Comparison of ENCODE assay signal across 8 cellular contexts in the genomic region with DNA sequence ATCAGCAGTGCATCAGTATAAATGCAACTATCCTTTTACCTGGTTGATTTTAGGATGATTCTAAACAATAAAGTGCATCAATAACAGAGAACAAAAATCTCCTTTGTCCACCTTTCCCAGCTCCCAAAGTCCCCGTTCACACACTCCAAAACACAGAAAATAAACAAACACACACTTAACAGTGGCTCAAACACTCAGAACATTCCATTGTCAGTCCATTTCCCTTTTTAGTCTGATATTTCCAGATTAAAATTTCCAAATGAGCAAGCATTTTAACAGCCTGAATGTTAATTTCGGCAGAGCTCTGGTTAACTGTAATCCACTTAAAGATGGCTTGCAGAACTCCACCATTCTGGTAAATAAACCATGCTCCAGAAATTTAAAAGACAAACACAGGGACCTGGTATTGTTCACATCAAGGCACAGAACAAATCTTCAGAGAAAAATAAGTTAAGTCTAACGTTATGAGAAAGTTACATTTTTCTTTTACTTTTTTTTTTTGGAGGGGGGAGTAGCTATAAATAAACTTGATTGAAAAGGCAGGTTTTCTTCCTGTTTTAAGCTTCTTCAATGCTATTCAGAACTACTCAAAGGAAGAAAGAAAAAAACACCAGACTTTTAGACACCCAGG.
DNase-seq lines count a peak whose midpoint lies in the region; ATAC-seq and TF ChIP-seq lines count a peak whose summit lies in the region.

No MANE protein-coding gene starts in this region.

- H3K4ac ChIP-seq in trophoblast cell (ENCODE audit: low read depth, low read length) = no peak overlapping the region

- POLR2A ChIA-PET in Caco-2 (lab: Charles Lee) = interaction anchor here (0.6 to 1.5 kb wide), 16 partner anchors 21 to 1221 kb away, joined by 3 to 17 read pairs (median 6); no protein-coding TSS in a partner anchor

- no peak for TF ChIP-seq CTCF in Caco-2 (IDR thresholded peaks at IDR 0.05; ENCODE audit: insufficient read depth in 1 of 2, low read depth in 1 of 2, low read length in 1 of 2, severe bottlenecking in 1 of 2, unreplicated experiment in 1 of 2)

- H3K18ac ChIP-seq in trophoblast cell (ENCODE audit: low read length) = no peak overlapping the region

- H4K8ac ChIP-seq in trophoblast cell (ENCODE audit: low read depth, low read length) = no peak overlapping the region

- peaks cover 41% of the 10 kb centered on the region for H3K4me1 ChIP-seq in Caco-2
- H3K4me1 ChIP-seq in trophoblast cell (ENCODE audit: control insufficient read depth in 1 of 2, insufficient read depth in 2 of 2, low read length in 2 of 2) = no peaks in the 10 kb centered on the region

- H3K4me2 ChIP-seq in trophoblast cell (ENCODE audit: low read length) = peak overlapping the region; percentile 36

- H3K27me3 Mint-ChIP-seq in Caco-2 (ENCODE audit: insufficient read depth, unreplicated experiment) = no peaks in the 10 kb centered on the region

- DNase-seq in Caco-2 (no peak), NCI-H69 (lab: John Stamatoyannopoulos, UW) (peak; percentile 41), epithelial cell of prostate (ENCODE audit: low read depth, low spot score) (no peak), trophoblast cell (no peak), DMS 273 (lab: John Stamatoyannopoulos, UW; ENCODE audit: unreplicated experiment) (no peak), NCI-H2171 (lab: John Stamatoyannopoulos, UW) (no peak), NCI-H345 (lab: John Stamatoyannopoulos, UW) (no peak)

- no peak overlapping the region for H3K14ac ChIP-seq in trophoblast cell (ENCODE audit: low read length)

- no peaks in the 10 kb centered on the region for H3K4me1 Mint-ChIP-seq in Caco-2 (ENCODE audit: low read depth, unreplicated experiment)

- H3K9me3 ChIP-seq in Caco-2 = no peaks in the 10 kb centered on the region
- no peaks in the 10 kb centered on the region for H3K9me3 ChIP-seq in trophoblast cell (ENCODE audit: insufficient read depth, low read depth, low read length)

- H2AK5ac ChIP-seq in trophoblast cell (ENCODE audit: low read length) = no peak overlapping the region

- no peak overlapping the region for H2BK12ac ChIP-seq in trophoblast cell (ENCODE audit: low read length)

- no peak overlapping the region for H3K9ac ChIP-seq in trophoblast cell (ENCODE audit: low read length)

- intact Hi-C loops in Caco-2 (cut with micrococcal nuclease; ENCODE audit: unreplicated experiment) = loop anchor here (1.0 kb wide), 3 partner anchors 31 to 172 kb away; no protein-coding TSS in a partner anchor

- H3K79me1 ChIP-seq in trophoblast cell (ENCODE audit: low read length) = peaks cover 8% of the 10 kb centered on the region

- no peaks in the 10 kb centered on the region for H3K36me3 Mint-ChIP-seq in Caco-2 (ENCODE audit: insufficient read depth, unreplicated experiment)

- peak overlapping the region; percentile 51 for H3K4me3 ChIP-seq in Caco-2 (ENCODE audit: low read depth, low read length)
- H3K4me3 ChIP-seq in trophoblast cell (ENCODE audit: low read depth, low read length) = no peak overlapping the region

- H3K27ac ChIP-seq in epithelial cell of prostate (peak overlapping the region; percentile 93), trophoblast cell (ENCODE audit: low read depth, low read length) (peak overlapping the region; percentile 61)

- H2BK5ac ChIP-seq in trophoblast cell (ENCODE audit: low read depth, low read length, poor library complexity) = no peak overlapping the region

- no peak overlapping the region for H3K23ac ChIP-seq in trophoblast cell (ENCODE audit: low read length)

- WGBS in trophoblast cell (ENCODE audit: extremely low coverage, insufficient coverage, insufficient read length) = no CpG with 5 or more reads among the region's 3 CpGs

- no peak overlapping the region for H4K12ac ChIP-seq in trophoblast cell (ENCODE audit: low read depth, low read length)

- no peak overlapping the region for H4K91ac ChIP-seq in trophoblast cell (ENCODE audit: low read depth, low read length)

- no peaks in the 10 kb centered on the region for H3K9me3 Mint-ChIP-seq in Caco-2 (ENCODE audit: unreplicated experiment)

- H3K36me3 ChIP-seq in Caco-2 (ENCODE audit: control insufficient read depth, insufficient read depth, low read length) (no peaks in the 10 kb centered on the region), trophoblast cell (ENCODE audit: control insufficient read depth in 1 of 2, insufficient read depth in 2 of 2, low read length in 2 of 2) (no peaks in the 10 kb centered on the region)

- peaks cover 2% of the 10 kb centered on the region for H3K79me2 ChIP-seq in trophoblast cell (ENCODE audit: control insufficient read depth, insufficient read depth, low read length, poor library complexity)

- ATAC-seq in GM19395 (IDR thresholded peaks at IDR 0.05; ENCODE audit: unreplicated experiment) = no peak

- no peak overlapping the region for H2AFZ ChIP-seq in trophoblast cell (ENCODE audit: insufficient read depth, low read length, poor library complexity)

- CTCF ChIA-PET in Caco-2 (lab: Charles Lee) = interaction anchor here (0.6 to 2.9 kb wide), 15 partner anchors 10 to 489 kb away, joined by 3 to 27 read pairs (median 5); no protein-coding TSS in a partner anchor

- H3K4me3 Mint-ChIP-seq in Caco-2 (ENCODE audit: unreplicated experiment) = no peak overlapping the region

- BruUV-seq in Caco-2 (replicated peaks; lab: Mats Ljungman, UMichigan) = TSS peak; percentile 62

- no peak overlapping the region for H2BK120ac ChIP-seq in trophoblast cell (ENCODE audit: insufficient read depth, low read length, poor library complexity)

- H3K27me3 ChIP-seq in Caco-2 (replicated peaks; ENCODE audit: control insufficient read depth, insufficient read depth, low read length) (no peaks in the 10 kb centered on the region), trophoblast cell (ENCODE audit: insufficient read depth, low read length) (no peaks in the 10 kb centered on the region)

- H3K27ac Mint-ChIP-seq in Caco-2 (ENCODE audit: unreplicated experiment) = no peak overlapping the region
